In the genomic region with DNA sequence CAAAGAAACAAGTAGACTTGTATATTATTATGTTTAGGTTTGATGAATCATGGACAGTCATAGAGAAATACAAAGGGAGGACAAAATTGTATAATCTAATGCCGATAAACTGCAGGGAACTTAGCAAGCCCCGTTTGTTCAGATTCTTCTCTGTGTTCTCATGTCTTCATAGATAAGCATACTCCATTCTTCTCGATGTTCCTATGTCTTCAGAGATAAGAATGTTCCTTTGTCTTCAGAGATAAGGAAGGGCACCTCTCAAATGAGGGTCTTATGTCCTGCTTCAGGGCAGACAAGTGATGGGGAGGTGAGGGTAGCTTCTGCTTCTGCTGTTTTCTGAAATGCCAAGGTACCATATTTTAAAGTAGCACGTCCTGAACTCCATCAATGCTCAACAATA, we compare ENCODE assay signal across 30 cellular contexts.
"Had no signal": no experiment of that assay in that cellular context is flagged by ENCODE, and none has a peak within 500 bp of the region (broad histone marks: within the 10 kb centered on the region; RNA-seq: fewer than 3 reads in every experiment).

No MANE protein-coding gene starts in this region.

- FAIRE-seq: colon had no signal

- H3K4me1 ChIP-seq: adrenal gland, body of pancreas, foreskin keratinocyte, gastrocnemius medialis had no signal

- DNase-seq: activated CD4-positive, alpha-beta memory T cell treated with anti-CD3 and anti-CD28 coated beads for 36 hours; activated CD4-positive, alpha-beta T cell treated with anti-CD3 and anti-CD28 coated beads for 36 hours; activated CD4-positive, alpha-beta T cell treated with anti-CD3 and anti-CD28 coated beads, Interleukin-2, amount 10 ng/mL, durations not matched to agents 24 days and 14 days; activated CD4-positive, CD25-positive, alpha-beta regulatory T cell; activated CD4-positive, CD25-positive, alpha-beta regulatory T cell treated with anti-CD3 and anti-CD28 coated beads, Interleukin-2, amount 50 U/mL, for 72 hours; activated CD8-positive, alpha-beta memory T cell treated with anti-CD3 and anti-CD28 coated beads, Interleukin-2, amount 10 ng/mL, durations not matched to agents 7 days and 5 days; activated CD8-positive, alpha-beta memory T cell treated with anti-CD3 and anti-CD28 coated beads, Interleukin-2, amount 50 U/mL, for 4 hours; activated CD8-positive, alpha-beta T cell treated with anti-CD3 and anti-CD28 coated beads, Interleukin-2, amount 10 ng/mL, durations not matched to agents 7 days and 5 days; activated effector memory CD4-positive, alpha-beta T cell treated with anti-CD3 and anti-CD28 coated beads, Interleukin-2, amount 50 U/mL, for 16 hours; activated naive CD4-positive, alpha-beta T cell treated with anti-CD3 and anti-CD28 coated beads for 36 hours; activated naive CD8-positive, alpha-beta T cell treated with anti-CD3 and anti-CD28 coated beads for 36 hours; activated naive CD8-positive, alpha-beta T cell treated with anti-CD3 and anti-CD28 coated beads, Interleukin-2, amount 50 U/mL, for 24 hours; activated T-cell treated with anti-CD3 and anti-CD28 coated beads, Interleukin-2, amount 50 U/mL, for 1 hour; activated T-cell treated with anti-CD3 and anti-CD28 coated beads, Interleukin-2, amount 50 U/mL, for 48 hours; adrenal gland; amygdala; aorta; body of pancreas; caudate nucleus; cortex of kidney; dermis blood vessel endothelial cell; effector CD4-positive, alpha-beta T cell; effector memory CD8-positive, alpha-beta T cell; foreskin keratinocyte; gastrocnemius medialis; glutamatergic neuron; heart left ventricle; T-helper 2 cell had no signal

- H3K27ac ChIP-seq: adrenal gland, body of pancreas, esophagus muscularis mucosa, foreskin keratinocyte, gastrocnemius medialis, heart left ventricle had no signal

- H3K27me3 ChIP-seq: adrenal gland, body of pancreas, esophagus muscularis mucosa, gastrocnemius medialis had no signal

- ATAC-seq: activated CD4-positive, alpha-beta T cell treated with anti-CD3 and anti-CD28 coated beads for 36 hours; activated CD8-positive, alpha-beta memory T cell treated with anti-CD3 and anti-CD28 coated beads, Interleukin-2, amount 10 ng/mL, durations not matched to agents 7 days and 5 days; activated CD8-positive, alpha-beta T cell treated with anti-CD3 and anti-CD28 coated beads, Interleukin-2, amount 10 ng/mL, durations not matched to agents 7 days and 5 days; activated naive CD8-positive, alpha-beta T cell treated with anti-CD3 and anti-CD28 coated beads, Interleukin-2, amount 50 U/mL, for 24 hours; body of pancreas; effector memory CD8-positive, alpha-beta T cell; foreskin keratinocyte; gastrocnemius medialis; heart left ventricle had no signal

- H3K9me3 ChIP-seq: adrenal gland, body of pancreas, gastrocnemius medialis had no signal

- H3K4me3 ChIP-seq: adrenal gland, body of pancreas, esophagus muscularis mucosa, gastrocnemius medialis, heart left ventricle had no signal

- H3K36me3 ChIP-seq: adrenal gland, esophagus muscularis mucosa, gastrocnemius medialis, heart left ventricle had no signal
